ENCODE assay signal across 13 cellular contexts in the genomic region with DNA sequence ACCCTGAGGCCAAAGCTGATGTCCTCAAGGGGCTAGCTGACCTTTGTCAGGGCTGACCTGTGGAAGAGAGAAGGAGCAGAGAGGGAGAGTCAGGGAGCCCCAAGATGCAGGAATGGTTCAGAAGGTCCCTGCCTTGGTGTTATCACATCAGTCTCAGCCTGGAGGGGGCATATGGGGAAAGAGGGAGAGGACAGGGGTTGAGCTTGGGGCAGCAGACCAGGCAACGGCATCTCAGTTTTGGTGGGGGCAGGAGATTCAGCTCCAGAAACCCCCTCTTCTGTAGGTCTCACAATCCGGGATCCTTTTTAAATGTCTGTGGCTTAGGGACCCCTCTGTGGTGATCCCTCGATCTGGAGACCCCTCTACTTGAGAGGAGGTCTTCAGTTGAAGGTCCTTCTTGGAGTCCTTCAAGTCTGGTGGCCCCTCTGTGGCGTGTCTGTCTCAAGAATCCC. TPM values are rescaled to one million over a fixed set of nuclear protein-coding genes. Genes with fewer than 3 reads are reported as not detected.
A peak's percentile ranks its signal among the peaks of the same experiment; 100 is the strongest.
DNase-seq lines count a peak whose midpoint lies in the region; ATAC-seq and FAIRE-seq lines count a peak whose summit lies in the region.
"Had no signal": no experiment of that assay in that cellular context is flagged by ENCODE, and none has a peak within 500 bp of the region (broad histone marks: within the 10 kb centered on the region; RNA-seq: fewer than 3 reads in every experiment).

No MANE protein-coding gene starts in this region.

- H3K27me3 ChIP-seq in CD8-positive, alpha-beta memory T cell (ENCODE audit: insufficient read depth, low read length, poor library complexity, severe bottlenecking), result no peaks in the 10 kb centered on the region
- no peaks in the 10 kb centered on the region for H3K27me3 ChIP-seq in right cardiac atrium (ENCODE audit: control insufficient read depth, insufficient read depth)

- 37% methylated on average over 4 of the region's 4 CpGs for WGBS in right cardiac atrium

- POLR2A ChIA-PET in CD8-positive, alpha-beta memory T cell (lab: Charles Lee), result no interaction called here

- no peaks in the 10 kb centered on the region for H3K36me3 Mint-ChIP-seq in CD8-positive, alpha-beta memory T cell
- H3K36me3 Mint-ChIP-seq in activated T-helper 17 cell treated with anti-CD3 and anti-CD28 coated beads, Interleukin-2, amount 50 U/mL, for 72 hours (ENCODE audit: low read depth), result no peaks in the 10 kb centered on the region
- H3K36me3 Mint-ChIP-seq: activated naive CD8-positive, alpha-beta T cell had no signal

- peak overlapping the region in 1 of 8 donors; percentile 36 for H3K27ac Mint-ChIP-seq in CD8-positive, alpha-beta memory T cell
- H3K27ac Mint-ChIP-seq in activated T-helper 17 cell treated with anti-CD3 and anti-CD28 coated beads, Interleukin-2, amount 50 U/mL, for 72 hours, result peak overlapping the region; percentile 28
- H3K27ac Mint-ChIP-seq: activated naive CD8-positive, alpha-beta T cell; stimulated activated naive CD8-positive, alpha-beta T cell treated with anti-CD3 and anti-CD28 coated beads, Interleukin-15, Interleukin-2, amounts not matched to agents 100 ng/mL and 50 ng/mL, for 24 hours had no signal

- H3K4me1 ChIP-seq in CD8-positive, alpha-beta memory T cell (ENCODE audit: insufficient read depth, low read length), result no peaks in the 10 kb centered on the region
- peaks cover 21% of the 10 kb centered on the region for H3K4me1 ChIP-seq in right cardiac atrium (ENCODE audit: control insufficient read depth, insufficient read depth, low read length)

- no peak overlapping the region for H3K4me3 ChIP-seq in CD8-positive, alpha-beta memory T cell (ENCODE audit: low read length)
- peak overlapping the region; percentile 40 for H3K4me3 ChIP-seq in right cardiac atrium (ENCODE audit: low read length)

- no peak overlapping the region for H3K4me3 Mint-ChIP-seq in CD8-positive, alpha-beta memory T cell
- no peak overlapping the region for H3K4me3 Mint-ChIP-seq in activated T-helper 17 cell treated with anti-CD3 and anti-CD28 coated beads, Interleukin-2, amount 50 U/mL, for 72 hours
- H3K4me3 Mint-ChIP-seq: activated naive CD8-positive, alpha-beta T cell; stimulated activated naive CD8-positive, alpha-beta T cell treated with anti-CD3 and anti-CD28 coated beads, Interleukin-15, Interleukin-2, amounts not matched to agents 100 ng/mL and 50 ng/mL, for 24 hours had no signal

- FAIRE-seq in urothelium cell line (lab: Jason Lieb, UNC), result no peak

- H3K27me3 Mint-ChIP-seq in CD8-positive, alpha-beta memory T cell, result peaks cover 0 to 10% of the 10 kb centered on the region in 2 donors
- no peaks in the 10 kb centered on the region for H3K27me3 Mint-ChIP-seq in activated T-helper 17 cell treated with anti-CD3 and anti-CD28 coated beads, Interleukin-2, amount 50 U/mL, for 72 hours
- H3K27me3 Mint-ChIP-seq: activated naive CD8-positive, alpha-beta T cell; stimulated activated naive CD8-positive, alpha-beta T cell treated with anti-CD3 and anti-CD28 coated beads, Interleukin-15, Interleukin-2, amounts not matched to agents 100 ng/mL and 50 ng/mL, for 24 hours had no signal

- DNase-seq in CD8-positive, alpha-beta memory T cell, result no peak
- DNase-seq in right cardiac atrium (peak in 1 of 3 donors; percentile 32), sciatic nerve (ENCODE audit: low spot score) (no peak), urothelium cell line (ENCODE audit: low spot score) (no peak), HK-2 (ENCODE audit: unreplicated experiment) (no peak), Ammon's horn (ENCODE audit: low spot score) (no peak)
- DNase-seq in activated CD4-positive, alpha-beta T cell treated with anti-CD3 and anti-CD28 coated beads, Interleukin-2, amount 50 U/mL, for 48 hours, result no peak
- DNase-seq: GDM1, T-helper 2 cell had no signal

- intact Hi-C loops in right cardiac atrium (cut with DNase I), result loop anchor here in 2 of 4 donors (10.0 kb wide), 1 partner anchor 52 kb away; no protein-coding TSS in a partner anchor
- intact Hi-C loops in sciatic nerve (cut with DNase I), result no loop called here

- H3K36me3 ChIP-seq in CD8-positive, alpha-beta memory T cell (ENCODE audit: insufficient read depth, low read length), result no peaks in the 10 kb centered on the region

- CTCF ChIA-PET in CD8-positive, alpha-beta memory T cell (lab: Charles Lee), result no interaction called here

- no peaks in the 10 kb centered on the region for H3K4me1 Mint-ChIP-seq in CD8-positive, alpha-beta memory T cell
- H3K4me1 Mint-ChIP-seq in activated T-helper 17 cell treated with anti-CD3 and anti-CD28 coated beads, Interleukin-2, amount 50 U/mL, for 72 hours, result peaks cover 10% of the 10 kb centered on the region

- no peaks in the 10 kb centered on the region for H3K9me3 Mint-ChIP-seq in CD8-positive, alpha-beta memory T cell
- no peaks in the 10 kb centered on the region for H3K9me3 Mint-ChIP-seq in activated T-helper 17 cell treated with anti-CD3 and anti-CD28 coated beads, Interleukin-2, amount 50 U/mL, for 72 hours
- H3K9me3 Mint-ChIP-seq: stimulated activated naive CD8-positive, alpha-beta T cell treated with anti-CD3 and anti-CD28 coated beads, Interleukin-15, Interleukin-2, amounts not matched to agents 100 ng/mL and 50 ng/mL, for 24 hours had no signal

- peak overlapping the region; percentile 68 for H3K27ac ChIP-seq in CD8-positive, alpha-beta memory T cell (ENCODE audit: low read depth, low read length)
- H3K27ac ChIP-seq in right cardiac atrium (ENCODE audit: low read length), result peak overlapping the region; percentile 92

- ATAC-seq in activated T-helper 17 cell treated with anti-CD3 and anti-CD28 coated beads, Interleukin-2, amount 50 U/mL, for 72 hours (replicated peaks), result no peak
- no peak for ATAC-seq in right cardiac atrium
- ATAC-seq in sciatic nerve, result peak; percentile 4

- H3K9me3 ChIP-seq in CD8-positive, alpha-beta memory T cell (ENCODE audit: low read length), result no peaks in the 10 kb centered on the region
- H3K9me3 ChIP-seq in right cardiac atrium (ENCODE audit: control insufficient read depth, low read length), result no peaks in the 10 kb centered on the region

RNA-seq across cellular contexts. Expression of gene S100A13, which starts 0.8 kb away (rescaled TPM):
- total RNA-seq in CD8-positive, alpha-beta memory T cell, result 1 to 10 TPM; 5.5 to 7.6 TPM
- 1.3 TPM for polyA plus RNA-seq in CD8-positive, alpha-beta memory T cell
- total RNA-seq in activated T-helper 17 cell treated with anti-CD3 and anti-CD28 coated beads, Interleukin-2, amount 50 U/mL, for 72 hours, result 1 to 10 TPM; 6.8 to 7.9 TPM
- total RNA-seq in right cardiac atrium, result 100 to 1,000 TPM; 183 to 265 (median 220) TPM
- 295 TPM for polyA plus RNA-seq in right cardiac atrium
- 112 TPM for total RNA-seq in sciatic nerve

RNA-seq across cellular contexts. Expression of gene S100A1, which starts 1.7 kb away (rescaled TPM):
- total RNA-seq in CD8-positive, alpha-beta memory T cell, result not detected
- 0.07 TPM for polyA plus RNA-seq in CD8-positive, alpha-beta memory T cell
- total RNA-seq in activated T-helper 17 cell treated with anti-CD3 and anti-CD28 coated beads, Interleukin-2, amount 50 U/mL, for 72 hours, result not detected
- 1,000 to 10,000 TPM; 1,233 to 1,764 (median 1,522) TPM for total RNA-seq in right cardiac atrium
- 2,571 TPM for polyA plus RNA-seq in right cardiac atrium
- 99.7 TPM for total RNA-seq in sciatic nerve
- total RNA-seq: M059J had no signal

RNA-seq across cellular contexts. Expression of gene CHTOP, which starts 7.4 kb away (rescaled TPM):
- total RNA-seq in CD8-positive, alpha-beta memory T cell, result 10 to 100 TPM; 95.9 to 98.9 TPM
- polyA plus RNA-seq in CD8-positive, alpha-beta memory T cell, result 70.2 TPM
- 10 to 100 TPM; 70.6 to 88.6 TPM for total RNA-seq in activated T-helper 17 cell treated with anti-CD3 and anti-CD28 coated beads, Interleukin-2, amount 50 U/mL, for 72 hours
- total RNA-seq in right cardiac atrium (10 to 100 TPM; 56.1 to 75.3 (median 66.1) TPM), sciatic nerve (66.3 TPM)
- 65.0 TPM for polyA plus RNA-seq in right cardiac atrium

RNA-seq across cellular contexts. Expression of gene S100A14, which starts 10.4 kb away (rescaled TPM):
- not detected for total RNA-seq in CD8-positive, alpha-beta memory T cell
- polyA plus RNA-seq in CD8-positive, alpha-beta memory T cell, result not detected
- total RNA-seq in activated T-helper 17 cell treated with anti-CD3 and anti-CD28 coated beads, Interleukin-2, amount 50 U/mL, for 72 hours, result under 1 TPM in 1 of 2 donors, not detected in 1; 0.71 TPM
- 1 to 10 TPM; 2.5 to 5.6 (median 3.8) TPM for total RNA-seq in right cardiac atrium
- 4.3 TPM for polyA plus RNA-seq in right cardiac atrium
- 0.49 TPM for total RNA-seq in sciatic nerve
- total RNA-seq: M059J had no signal

RNA-seq across cellular contexts. Expression of gene S100A16, which starts 13.6 kb away (rescaled TPM):
- total RNA-seq in CD8-positive, alpha-beta memory T cell, result not detected
- polyA plus RNA-seq in CD8-positive, alpha-beta memory T cell, result not detected
- not detected for total RNA-seq in activated T-helper 17 cell treated with anti-CD3 and anti-CD28 coated beads, Interleukin-2, amount 50 U/mL, for 72 hours
- total RNA-seq in right cardiac atrium, result 10 to 100 TPM; 42.6 to 56.1 (median 44.3) TPM
- polyA plus RNA-seq in right cardiac atrium, result 73.9 TPM
- total RNA-seq in sciatic nerve, result 58.4 TPM

Comparison
In these comparisons a context has a peak if more than half of its experiments do, and no peak if none do; other contexts are left out.
1. RNA of gene S100A13, which starts 0.8 kb away (total RNA-seq): 183 to 265 TPM in right cardiac atrium and 112 TPM in sciatic nerve (single experiment); 6.8 to 7.9 TPM in activated T-helper 17 cell treated with anti-CD3 and anti-CD28 coated beads, Interleukin-2, amount 50 U/mL, for 72 hours and 5.5 to 7.6 TPM in CD8-positive, alpha-beta memory T cell; every median in the first group is over 10 times any median in the second.
2. RNA of gene S100A1, which starts 1.7 kb away (total RNA-seq): 1,233 to 1,764 TPM in right cardiac atrium and 99.7 TPM in sciatic nerve (single experiment); not detected in CD8-positive, alpha-beta memory T cell and not detected in activated T-helper 17 cell treated with anti-CD3 and anti-CD28 coated beads, Interleukin-2, amount 50 U/mL, for 72 hours; every median in the first group is over 100 times any median in the second.